Comparison of ENCODE assay signal across 12 cellular contexts in the genomic region with DNA sequence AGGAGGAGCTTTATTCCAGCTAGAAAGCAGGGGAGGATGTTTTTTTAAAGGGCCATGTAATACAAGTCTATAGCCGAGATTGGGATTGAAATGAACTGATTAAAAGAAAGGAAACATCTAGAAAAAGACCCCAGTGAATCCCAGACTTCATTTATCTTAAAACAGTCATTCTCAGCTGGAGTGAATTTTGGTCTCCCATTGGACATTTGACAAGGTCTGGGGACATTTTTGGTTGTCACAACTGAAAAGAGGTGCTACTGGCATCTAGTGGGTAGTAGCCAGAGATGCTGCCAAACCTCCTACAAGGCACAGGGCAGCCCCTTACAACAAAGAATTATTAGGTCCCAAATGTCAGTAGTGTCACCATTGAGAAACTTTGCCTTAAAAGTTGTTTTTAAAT. TPM values are rescaled to one million over a fixed set of nuclear protein-coding genes. Genes with fewer than 3 reads are reported as not detected.
DNase-seq lines count a peak whose midpoint lies in the region; ATAC-seq, FAIRE-seq and TF ChIP-seq lines count a peak whose summit lies in the region.
"Had no signal": no experiment of that assay in that cellular context is flagged by ENCODE, and none has a peak within 500 bp of the region (broad histone marks: within the 10 kb centered on the region; RNA-seq: fewer than 3 reads in every experiment).

No MANE protein-coding gene starts in this region.

- no peak overlapping the region for H3K27ac Mint-ChIP-seq in activated T-cell treated with anti-CD3 and anti-CD28 coated beads, Interleukin-2, amount 50 U/mL, for 72 hours
- H3K27ac Mint-ChIP-seq: activated T-helper 2 cell treated with anti-CD3 and anti-CD28 coated beads, Interferon-gamma antibody, Interleukin-2, Interleukin-4, amounts not matched to agents 10 μg/mL and 5 μg/mL and 100 μg/mL, durations not matched to agents 14 hours and 24 hours and 36 hours had no signal

- no peaks in the 10 kb centered on the region for H3K9me3 Mint-ChIP-seq in activated T-cell treated with anti-CD3 and anti-CD28 coated beads, Interleukin-2, amount 50 U/mL, for 72 hours
- H3K9me3 Mint-ChIP-seq: activated T-helper 2 cell treated with anti-CD3 and anti-CD28 coated beads, Interferon-gamma antibody, Interleukin-2, Interleukin-4, amounts not matched to agents 10 μg/mL and 5 μg/mL and 100 μg/mL, durations not matched to agents 14 hours and 24 hours and 36 hours; CD4-positive, CD25-positive, alpha-beta regulatory T cell had no signal

- H3K4me3 ChIP-seq in AG10803 (ENCODE audit: low read length): no peak overlapping the region
- H3K4me3 ChIP-seq in foreskin fibroblast (ENCODE audit: low read depth in 1 of 2, low read length in 2 of 2): no peak overlapping the region
- no peak overlapping the region for H3K4me3 ChIP-seq in tibial nerve
- H3K4me3 ChIP-seq: SJSA1 had no signal

- TF ChIP-seq CTCF in AG10803 (conservative IDR thresholded peaks at IDR 0.05; ENCODE audit: low read length): peak; percentile 49
- TF ChIP-seq CTCF in foreskin fibroblast (IDR thresholded peaks at IDR 0.05; ENCODE audit: low read depth, low read length): peak; percentile 11
- TF ChIP-seq CTCF in tibial nerve (IDR thresholded peaks at IDR 0.05): no peak

- no peak overlapping the region for H3K27ac ChIP-seq in tibial nerve
- H3K27ac ChIP-seq: SJSA1 had no signal

- no peaks in the 10 kb centered on the region for H3K36me3 ChIP-seq in tibial nerve
- H3K36me3 ChIP-seq: SJSA1 had no signal

- 71 to 74% methylated on average over 1 of the region's 1 CpG for WGBS in tibial nerve, 2 donors

- no peaks in the 10 kb centered on the region for H3K27me3 ChIP-seq in tibial nerve
- H3K27me3 ChIP-seq: SJSA1 had no signal

- no peaks in the 10 kb centered on the region for H3K9me3 ChIP-seq in tibial nerve
- H3K9me3 ChIP-seq: SJSA1 had no signal

- in situ Hi-C loops in SK-MEL-5 (cut with HindIII; ENCODE audit: low pct_unique_long_range_greater_than_20kb, low sequenced_read_pairs): no loop called here

- FAIRE-seq in GM12892 (lab: Jason Lieb, UNC): peak; percentile 58

- peaks cover 18% of the 10 kb centered on the region for H3K4me1 Mint-ChIP-seq in activated T-cell treated with anti-CD3 and anti-CD28 coated beads, Interleukin-2, amount 50 U/mL, for 72 hours (ENCODE audit: low read depth)

- H3K36me3 Mint-ChIP-seq in activated T-cell treated with anti-CD3 and anti-CD28 coated beads, Interleukin-2, amount 50 U/mL, for 72 hours (ENCODE audit: insufficient read depth in 2 of 2): no peaks in the 10 kb centered on the region
- H3K36me3 Mint-ChIP-seq: CD4-positive, CD25-positive, alpha-beta regulatory T cell had no signal

- H3K4me1 ChIP-seq in tibial nerve: peaks cover 0 to 14% (median 5%) of the 10 kb centered on the region in 4 donors
- H3K4me1 ChIP-seq: SJSA1 had no signal

- DNase-seq in AG10803 (ENCODE audit: low read depth) (peak; percentile 39), GM12892 (ENCODE audit: insufficient read length) (no peak), SK-MEL-5 (ENCODE audit: low read depth, low spot score) (peak; percentile 43), foreskin fibroblast (peak in 1 of 2 donors; percentile 37), putamen (ENCODE audit: low spot score) (no peak), tibial nerve (ENCODE audit: low spot score in 2 of 2) (no peak)
- no peak for DNase-seq in activated T-cell treated with anti-CD3 and anti-CD28 coated beads, Interleukin-2, amount 50 U/mL, for 72 hours
- DNase-seq: activated CD4-positive, alpha-beta T cell treated with anti-CD3 and anti-CD28 coated beads for 1 hour; CD4-positive, CD25-positive, alpha-beta regulatory T cell had no signal

- TF ChIP-seq POLR2A in GM12892 (IDR thresholded peaks at IDR 0.05; ENCODE audit: low read depth, low read length) (no peak), tibial nerve (IDR thresholded peaks at IDR 0.05) (no peak)

- ATAC-seq in activated T-cell treated with anti-CD3 and anti-CD28 coated beads, Interleukin-2, amount 50 U/mL, for 72 hours (replicated peaks in 1 of 2): no peak
- ATAC-seq in GM21529 (IDR thresholded peaks at IDR 0.05; ENCODE audit: unreplicated experiment): no peak

- no peak overlapping the region for H3K4me3 Mint-ChIP-seq in activated T-cell treated with anti-CD3 and anti-CD28 coated beads, Interleukin-2, amount 50 U/mL, for 72 hours
- H3K4me3 Mint-ChIP-seq: CD4-positive, CD25-positive, alpha-beta regulatory T cell had no signal

- no peaks in the 10 kb centered on the region for H3K27me3 Mint-ChIP-seq in activated T-cell treated with anti-CD3 and anti-CD28 coated beads, Interleukin-2, amount 50 U/mL, for 72 hours (ENCODE audit: low read depth)

- TF ChIP-seq EP300 in tibial nerve (IDR thresholded peaks at IDR 0.05): no peak

RNA-seq across cellular contexts. Expression of a gene that starts 16.3 kb away (rescaled TPM):
- not detected for polyA plus RNA-seq in GM12892 (2012; ENCODE audit: missing spikeins)
- not detected in 2 replicates for total RNA-seq in SK-MEL-5 (2014; rRNA removed; shearing (Covaris generic))
- polyA plus RNA-seq in SK-MEL-5 (2015; cell fraction: cytosol; rRNA removed): not detected in 2 replicates
- polyA plus RNA-seq in SK-MEL-5 (2015; cell fraction: nucleus; rRNA removed): not detected in 2 replicates
- not detected for total RNA-seq in activated T-cell treated with anti-CD3 and anti-CD28 coated beads, Interleukin-2, amount 50 U/mL, for 72 hours
- not detected for total RNA-seq in tibial nerve
- total RNA-seq: activated T-helper 2 cell treated with anti-CD3 and anti-CD28 coated beads, Interferon-gamma antibody, Interleukin-2, Interleukin-4, amounts not matched to agents 10 μg/mL and 5 μg/mL and 100 μg/mL, durations not matched to agents 14 hours and 24 hours and 36 hours; CD4-positive, CD25-positive, alpha-beta regulatory T cell; SJSA1 had no signal
- polyA plus RNA-seq: CD4-positive, CD25-positive, alpha-beta regulatory T cell had no signal

RNA-seq across cellular contexts. Expression of a gene that starts 40.8 kb away (rescaled TPM):
- polyA plus RNA-seq in GM12892 (2012; ENCODE audit: missing spikeins): 56.9 TPM
- 50.8 and 60.9 TPM in 2 replicates for total RNA-seq in SK-MEL-5 (2014; rRNA removed; shearing (Covaris generic))
- polyA plus RNA-seq in SK-MEL-5 (2015; cell fraction: cytosol; rRNA removed): 76.2 and 84.9 TPM in 2 replicates
- 23.4 and 54.3 TPM in 2 replicates for polyA plus RNA-seq in SK-MEL-5 (2015; cell fraction: nucleus; rRNA removed)
- 10 to 100 TPM; 52.5 to 60.3 TPM for total RNA-seq in activated T-cell treated with anti-CD3 and anti-CD28 coated beads, Interleukin-2, amount 50 U/mL, for 72 hours
- total RNA-seq in tibial nerve: 100 to 1,000 TPM; 108 to 134 (median 123) TPM

RNA-seq across cellular contexts. Expression of a gene that starts 41.2 kb away (rescaled TPM):
- polyA plus RNA-seq in GM12892 (2012; ENCODE audit: missing spikeins): 98.6 TPM
- total RNA-seq in SK-MEL-5 (2014; rRNA removed; shearing (Covaris generic)): 96.5 and 106 TPM in 2 replicates
- 56.4 and 59.4 TPM in 2 replicates for polyA plus RNA-seq in SK-MEL-5 (2015; cell fraction: cytosol; rRNA removed)
- polyA plus RNA-seq in SK-MEL-5 (2015; cell fraction: nucleus; rRNA removed): 32.8 and 40.4 TPM in 2 replicates
- 100 to 1,000 TPM in 1 of 2 donors, 10 to 100 TPM in 1; 76.5 to 112 TPM for total RNA-seq in activated T-cell treated with anti-CD3 and anti-CD28 coated beads, Interleukin-2, amount 50 U/mL, for 72 hours
- total RNA-seq in tibial nerve: 10 to 100 TPM; 56.1 to 67.4 (median 59.3) TPM

RNA-seq across cellular contexts. Expression of a gene that starts 56.6 kb away (rescaled TPM):
- 33.9 TPM for polyA plus RNA-seq in GM12892 (2012; ENCODE audit: missing spikeins)
- total RNA-seq in SK-MEL-5 (2014; rRNA removed; shearing (Covaris generic)): 11.7 and 12.7 TPM in 2 replicates
- 51.6 and 63.8 TPM in 2 replicates for polyA plus RNA-seq in SK-MEL-5 (2015; cell fraction: cytosol; rRNA removed)
- polyA plus RNA-seq in SK-MEL-5 (2015; cell fraction: nucleus; rRNA removed): 6.7 and 17.2 TPM in 2 replicates
- total RNA-seq in activated T-cell treated with anti-CD3 and anti-CD28 coated beads, Interleukin-2, amount 50 U/mL, for 72 hours: 10 to 100 TPM; 72.2 to 91.9 TPM
- total RNA-seq in tibial nerve: 10 to 100 TPM; 51.6 to 74.4 (median 65.3) TPM

Comparison
In these comparisons a context has a peak if more than half of its experiments do, and no peak if none do; other contexts are left out.
1. DNase-seq: peak in AG10803 (single experiment) and SK-MEL-5 (single experiment); none in GM12892 (single experiment), putamen (single experiment), activated T-cell treated with anti-CD3 and anti-CD28 coated beads, Interleukin-2, amount 50 U/mL, for 72 hours (0 of 2) and tibial nerve (0 of 2).
2. CTCF ChIP-seq: peak in AG10803 (single experiment) and foreskin fibroblast (single experiment); none in tibial nerve (0 of 5).